Comparison of ENCODE assay signal across 23 cellular contexts in the genomic region with DNA sequence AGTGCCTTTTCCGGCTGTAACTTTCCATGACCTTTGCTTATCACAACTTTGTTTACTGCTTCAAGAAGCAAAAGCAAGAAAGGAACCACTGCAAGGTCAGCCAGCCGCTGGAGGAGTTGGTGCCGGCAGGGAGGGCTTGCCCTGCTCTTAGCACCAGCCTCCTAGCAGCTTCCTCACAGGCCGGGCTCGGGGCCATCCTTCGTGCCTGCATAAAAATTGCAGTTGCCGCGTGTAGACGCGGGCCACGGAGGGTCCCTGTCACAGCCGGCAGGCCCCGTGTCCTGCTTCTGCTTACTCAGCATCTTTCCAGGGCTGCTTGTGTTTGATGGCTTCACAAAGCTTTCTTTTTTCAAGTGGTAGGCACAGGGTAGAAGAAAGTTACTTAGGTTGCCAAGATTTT.
DNase-seq lines count a peak whose midpoint lies in the region; ATAC-seq and TF ChIP-seq lines count a peak whose summit lies in the region.
"Had no signal": no experiment of that assay in that cellular context is flagged by ENCODE, and none has a peak within 500 bp of the region (broad histone marks: within the 10 kb centered on the region; RNA-seq: fewer than 3 reads in every experiment).

No MANE protein-coding gene starts in this region.

- POLR2A ChIA-PET in Caco-2 (lab: Charles Lee): no interaction called here

- TF ChIP-seq POLR2A in ovary (IDR thresholded peaks at IDR 0.05): no peak

- intact Hi-C loops in ovary (cut with DNase I) (no loop called here), Caco-2 (cut with micrococcal nuclease; ENCODE audit: unreplicated experiment) (no loop called here), right cardiac atrium (cut with DNase I) (no loop called here)

- no peak for ATAC-seq in thoracic aorta (ENCODE audit: insufficient number of reproducible peaks, low FRiP score, low read depth)
- no peak for ATAC-seq in right cardiac atrium
- ATAC-seq: effector memory CD8-positive, alpha-beta T cell; GM23338; left colon had no signal

- H3K36me3 Mint-ChIP-seq in Caco-2 (ENCODE audit: insufficient read depth, unreplicated experiment): peaks cover 71% of the 10 kb centered on the region

- BruUV-seq in Caco-2 (replicated peaks; lab: Mats Ljungman, UMichigan): no TSS peak

- no peak overlapping the region for H3K4me3 Mint-ChIP-seq in Caco-2 (ENCODE audit: unreplicated experiment)
- H3K4me3 Mint-ChIP-seq: activated naive CD8-positive, alpha-beta T cell treated with anti-CD3 and anti-CD28 coated beads, Interleukin-2, amount 10 ng/mL, durations not matched to agents 7 days and 5 days; effector memory CD8-positive, alpha-beta T cell; GM23338 had no signal

- CTCF ChIA-PET in Caco-2 (lab: Charles Lee): no interaction called here

- WGBS in ovary, 3 donors: 10 to 51% (median 16%) methylated on average over 13 of the region's 13 CpGs
- 84% methylated on average over 13 of the region's 13 CpGs for WGBS in right cardiac atrium

- TF ChIP-seq CTCF in ovary (IDR thresholded peaks at IDR 0.05) (no peak), thoracic aorta (IDR thresholded peaks at IDR 0.05) (no peak), Caco-2 (IDR thresholded peaks at IDR 0.05; ENCODE audit: insufficient read depth in 1 of 2, low read depth in 1 of 2, low read length in 1 of 2, severe bottlenecking in 1 of 2, unreplicated experiment in 1 of 2) (no peak)

- H3K27ac ChIP-seq in ovary (peak overlapping the region in 1 of 2 donors; percentile 53), thoracic aorta (peak overlapping the region; percentile 50 to 58), right cardiac atrium (ENCODE audit: low read length) (no peak overlapping the region)
- H3K27ac ChIP-seq: brain microvascular endothelial cell, HL-60 had no signal

- H3K36me3 ChIP-seq in ovary (no peaks in the 10 kb centered on the region), thoracic aorta (peaks cover 18% of the 10 kb centered on the region), Caco-2 (ENCODE audit: control insufficient read depth, insufficient read depth, low read length) (no peaks in the 10 kb centered on the region; the same call in 1 of the 2 replicates)

- DNase-seq in anterior cingulate cortex (lab: John Stamatoyannopoulos, UW) (peak in 44 of 58 donors; percentile 7 to 76 (median 40)), hypothalamus (lab: John Stamatoyannopoulos, UW) (peak in 30 of 51 donors; percentile 17 to 69 (median 45)), ovary (peak in 4 of 5 donors; percentile 38 to 71 (median 62)), thoracic aorta (ENCODE audit: low spot score) (no peak), Caco-2 (no peak), right cardiac atrium (no peak), NOMO-1 treated with dmso at 0.1 percent for 144 hours (lab: John Stamatoyannopoulos, UW; ENCODE audit: unreplicated experiment) (no peak), kidney tubule cell (ENCODE audit: low spot score) (no peak)
- DNase-seq: activated effector memory CD4-positive, alpha-beta T cell treated with anti-CD3 and anti-CD28 coated beads, Interleukin-2, amount 50 U/mL, for 16 hours; activated naive CD8-positive, alpha-beta T cell treated with anti-CD3 and anti-CD28 coated beads, Interleukin-2, amount 10 ng/mL, durations not matched to agents 7 days and 5 days; brain microvascular endothelial cell; effector memory CD8-positive, alpha-beta T cell; heart right ventricle; left colon; mesenchymal stem cell; NCI-H446; NCI-H774; occipital lobe; stimulated activated CD4-positive, alpha-beta T cell treated with anti-CD3 and anti-CD28 coated beads, Interleukin-2, amount 100 ng/mL, for 48 hours had no signal

- H3K4me1 Mint-ChIP-seq in Caco-2 (ENCODE audit: low read depth, unreplicated experiment): no peaks in the 10 kb centered on the region
- H3K4me1 Mint-ChIP-seq: GM23338 had no signal

- H3K27ac Mint-ChIP-seq in Caco-2 (ENCODE audit: unreplicated experiment): no peak overlapping the region
- H3K27ac Mint-ChIP-seq: activated naive CD8-positive, alpha-beta T cell treated with anti-CD3 and anti-CD28 coated beads, Interleukin-2, amount 10 ng/mL, durations not matched to agents 7 days and 5 days; effector memory CD8-positive, alpha-beta T cell; GM23338 had no signal

- H3K9me3 Mint-ChIP-seq in Caco-2 (ENCODE audit: unreplicated experiment): no peaks in the 10 kb centered on the region
- H3K9me3 Mint-ChIP-seq: activated naive CD8-positive, alpha-beta T cell treated with anti-CD3 and anti-CD28 coated beads, Interleukin-2, amount 10 ng/mL, durations not matched to agents 7 days and 5 days; effector memory CD8-positive, alpha-beta T cell; GM23338 had no signal

- H3K4me1 ChIP-seq in ovary (ENCODE audit: insufficient read depth) (peaks cover 29% of the 10 kb centered on the region), thoracic aorta (ENCODE audit: control insufficient read depth in 1 of 2, low read depth in 2 of 2) (peaks cover 4 to 41% of the 10 kb centered on the region in 2 donors), Caco-2 (no peaks in the 10 kb centered on the region), right cardiac atrium (ENCODE audit: control insufficient read depth, insufficient read depth, low read length) (peaks cover 16% of the 10 kb centered on the region)

- H3K9me3 ChIP-seq in ovary (no peaks in the 10 kb centered on the region), thoracic aorta (no peaks in the 10 kb centered on the region), Caco-2 (no peaks in the 10 kb centered on the region), right cardiac atrium (ENCODE audit: control insufficient read depth, low read length) (no peaks in the 10 kb centered on the region)
- H3K9me3 ChIP-seq: heart right ventricle, right atrium auricular region, vagina had no signal

- no peaks in the 10 kb centered on the region for H3K27me3 Mint-ChIP-seq in Caco-2 (ENCODE audit: insufficient read depth, unreplicated experiment)
- H3K27me3 Mint-ChIP-seq: activated naive CD8-positive, alpha-beta T cell treated with anti-CD3 and anti-CD28 coated beads, Interleukin-2, amount 10 ng/mL, durations not matched to agents 7 days and 5 days had no signal

- H3K27me3 ChIP-seq in ovary (no peaks in the 10 kb centered on the region), thoracic aorta (replicated peaks; ENCODE audit: insufficient read depth) (no peaks in the 10 kb centered on the region), Caco-2 (replicated peaks; ENCODE audit: control insufficient read depth, insufficient read depth, low read length) (no peaks in the 10 kb centered on the region), right cardiac atrium (ENCODE audit: control insufficient read depth, insufficient read depth) (no peaks in the 10 kb centered on the region)
- H3K27me3 ChIP-seq: brain microvascular endothelial cell, heart right ventricle, right atrium auricular region, vagina had no signal

- H3K4me3 ChIP-seq in ovary: no peak overlapping the region
- H3K4me3 ChIP-seq in thoracic aorta: peak overlapping the region; percentile 20
- no peak overlapping the region for H3K4me3 ChIP-seq in Caco-2 (ENCODE audit: low read depth, low read length)
- no peak overlapping the region for H3K4me3 ChIP-seq in right cardiac atrium (ENCODE audit: low read length)
- H3K4me3 ChIP-seq: GM23338, heart right ventricle, right atrium auricular region, vagina had no signal

- no peak for TF ChIP-seq EP300 in ovary (IDR thresholded peaks at IDR 0.05)

Comparison
In these comparisons a context has a peak if more than half of its experiments do, and no peak if none do; other contexts are left out.
1. DNase-seq: peak in anterior cingulate cortex (44 of 58), hypothalamus (30 of 51) and ovary (4 of 5); none in thoracic aorta (single experiment), Caco-2 (0 of 2), right cardiac atrium (0 of 3), NOMO-1 treated with dmso at 0.1 percent for 144 hours (single experiment) and kidney tubule cell (single experiment).